1 cellular context compared by ENCODE assay signal in genomic region chr3:69081583-69082262, GRCh38.
A peak's percentile ranks its signal among the peaks of the same experiment; 100 is the strongest.
TF ChIP-seq lines count a peak whose summit lies in the region.

No MANE protein-coding gene starts in this region.

TF ChIP-seq in SK-N-SH, 30 proteins besides CTCF, POLR2A, EP300 and RAD21 (continued from another document):
- TF ChIP-seq TEAD4 (IDR thresholded peaks at IDR 0.05; ENCODE audit: borderline replicate concordance, insufficient read depth) (peak; percentile 56), TCF12 (IDR thresholded peaks at IDR 0.05) (peak; percentile 80), TAF1 (IDR thresholded peaks at IDR 0.05; ENCODE audit: borderline replicate concordance, low read depth, low read length) (0 out of 2 replicates have a peak, but pooled peaks have one; percentile 11)
